ENCODE assay signal across 1 cellular context in genomic region chr1:204095248-204095640, GRCh38.
TF ChIP-seq lines count a peak whose summit lies in the region.

No MANE protein-coding gene starts in this region.

TF ChIP-seq in GM23338, 12 proteins besides CTCF, POLR2A, EP300 and RAD21 (continued from another document):
- TF ChIP-seq ZNF462 (CRISPR knock-in tag; IDR thresholded peaks at IDR 0.05): no peak
- TF ChIP-seq ETS1 (IDR thresholded peaks at IDR 0.05): no peak
- no peak for TF ChIP-seq ZNF114 (CRISPR knock-in tag; IDR thresholded peaks at IDR 0.05)
- no peak for TF ChIP-seq JUNB (IDR thresholded peaks at IDR 0.05; ENCODE audit: unreplicated experiment)
- no peak for TF ChIP-seq POLR2AphosphoS5 (IDR thresholded peaks at IDR 0.05; ENCODE audit: low read depth)
- no peak for TF ChIP-seq ZNF331 (CRISPR knock-in tag; IDR thresholded peaks at IDR 0.05; ENCODE audit: low read depth)
- no peak for TF ChIP-seq EZH2phosphoT487 (IDR thresholded peaks at IDR 0.05; ENCODE audit: unreplicated experiment)
- TF ChIP-seq STAT1 (IDR thresholded peaks at IDR 0.05; ENCODE audit: unreplicated experiment): no peak
- no peak for TF ChIP-seq NANOG (IDR thresholded peaks at IDR 0.05; ENCODE audit: borderline replicate concordance)
- no peak for TF ChIP-seq REST (IDR thresholded peaks at IDR 0.05; ENCODE audit: unreplicated experiment)
